ENCODE assay signal across 14 cellular contexts in genomic region chr9:79213417-79214125, GRCh38.
DNase-seq lines count a peak whose midpoint lies in the region; FAIRE-seq and TF ChIP-seq lines count a peak whose summit lies in the region.
"Had no signal": no experiment of that assay in that cellular context is flagged by ENCODE, and none has a peak within 500 bp of the region (broad histone marks: within the 10 kb centered on the region; RNA-seq: fewer than 3 reads in every experiment).

No MANE protein-coding gene starts in this region.

- H3K9me3 ChIP-seq in Karpas-422 (ENCODE audit: low read length): no peaks in the 10 kb centered on the region

- no peak overlapping the region for H2AFZ ChIP-seq in Karpas-422 (ENCODE audit: low read length)

- TF ChIP-seq CTCF in fibroblast of pulmonary artery (IDR thresholded peaks at IDR 0.05; ENCODE audit: low read length, missing control alignments): no peak

- no peaks in the 10 kb centered on the region for H3K79me2 ChIP-seq in Karpas-422 (ENCODE audit: low read length)

- H3K27ac ChIP-seq in Karpas-422 (ENCODE audit: low read length): no peak overlapping the region

- no peak overlapping the region for H3K9ac ChIP-seq in Karpas-422 (ENCODE audit: low read length)

- no peaks in the 10 kb centered on the region for H3K36me3 ChIP-seq in Karpas-422 (ENCODE audit: insufficient read depth, low read length)

- H3K4me2 ChIP-seq in Karpas-422 (ENCODE audit: low read depth, low read length, poor library complexity, severe bottlenecking): no peak overlapping the region

- H3K9me2 ChIP-seq in Karpas-422 (replicated peaks; ENCODE audit: insufficient read depth, low read length): no peaks in the 10 kb centered on the region

- H3K27me3 ChIP-seq in Karpas-422 (ENCODE audit: low read length): no peaks in the 10 kb centered on the region

- H3K4me3 ChIP-seq in fibroblast of pulmonary artery (replicated peaks; ENCODE audit: low read depth, low read length) (no peak overlapping the region), Karpas-422 (ENCODE audit: low read length) (no peak overlapping the region)

- no peaks in the 10 kb centered on the region for H4K20me1 ChIP-seq in Karpas-422 (ENCODE audit: insufficient read depth, low read depth, low read length)

- peak; percentile 65 for FAIRE-seq in H54 (lab: Jason Lieb, UNC)
- FAIRE-seq: GM12891 had no signal

- H3K4me1 ChIP-seq in Karpas-422 (ENCODE audit: low read length): no peaks in the 10 kb centered on the region

- TF ChIP-seq POLR2A in H54 (IDR thresholded peaks at IDR 0.05; ENCODE audit: low read depth, low read length): no peak

- DNase-seq in H54 (ENCODE audit: insufficient read length, low spot score) (no peak), RPMI7951 (ENCODE audit: low read depth) (peak; percentile 40), fibroblast of pulmonary artery (ENCODE audit: low read depth) (peak; percentile 13), putamen (ENCODE audit: low spot score) (no peak), occipital lobe (lab: John Stamatoyannopoulos, UW) (no peak), Karpas-422 (no peak)
- no peak for DNase-seq in stimulated activated CD4-positive, alpha-beta T cell treated with anti-CD3 and anti-CD28 coated beads, Interleukin-12 subunit alpha, Interleukin-12 subunit beta, amount 100 ng/mL, for 4 hours
- DNase-seq: CD8-positive, alpha-beta T cell; GDM1; H7; NCI-H1417 treated with DMSO at 0.1 percent for 48 hours; NCI-H2081; NCI-H524 had no signal

Comparison
In these comparisons a context has a peak if more than half of its experiments do, and no peak if none do; other contexts are left out.
1. DNase-seq: peak in RPMI7951 (single experiment) and fibroblast of pulmonary artery (single experiment); none in H54 (single experiment), putamen (single experiment), occipital lobe (single experiment), Karpas-422 (single experiment) and stimulated activated CD4-positive, alpha-beta T cell treated with anti-CD3 and anti-CD28 coated beads, Interleukin-12 subunit alpha, Interleukin-12 subunit beta, amount 100 ng/mL, for 4 hours (single experiment).